Comparison of ENCODE assay signal across 8 cellular contexts in the genomic region with DNA sequence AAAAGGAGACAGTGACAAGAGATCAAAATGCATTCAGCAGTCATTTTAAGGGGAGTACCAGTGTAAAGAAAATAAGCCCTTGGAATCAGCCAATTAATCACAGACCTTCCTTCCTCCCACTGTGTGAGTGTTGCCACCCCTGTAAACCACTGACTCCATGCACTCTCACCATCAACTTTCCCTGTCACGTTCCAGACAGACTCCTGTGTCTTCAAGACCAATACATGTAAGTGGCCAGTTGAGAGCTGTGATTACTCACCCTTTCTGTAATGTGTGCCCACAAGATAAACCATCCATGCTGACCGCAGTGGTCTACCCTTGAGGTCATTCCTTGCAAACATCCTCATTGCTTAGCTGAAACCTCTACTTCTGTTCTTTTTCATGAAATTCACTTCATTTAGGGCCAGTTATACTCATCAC.
DNase-seq lines count a peak whose midpoint lies in the region; FAIRE-seq and TF ChIP-seq lines count a peak whose summit lies in the region.

No MANE protein-coding gene starts in this region.

- no peak overlapping the region for H3K4me3 ChIP-seq in NB4 (ENCODE audit: low read depth, low read length)
- H3K4me3 ChIP-seq in cardiac fibroblast (replicated peaks in 1 of 2; ENCODE audit: low read depth in 2 of 2, low read length in 2 of 2): no peak overlapping the region
- no peak overlapping the region for H3K4me3 ChIP-seq in kidney (ENCODE audit: low read length in 2 of 2)

- no peak overlapping the region for H3K9ac ChIP-seq in kidney (ENCODE audit: low read length in 2 of 2)

- H3K4me1 ChIP-seq in kidney (ENCODE audit: control insufficient read depth in 1 of 2, insufficient read depth in 1 of 2, low read depth in 1 of 2, low read length in 2 of 2): peaks cover 0 to 2% of the 10 kb centered on the region in 2 donors

- H3K9me3 Mint-ChIP-seq in neural crest cell: no peaks in the 10 kb centered on the region

- no peaks in the 10 kb centered on the region for H3K9me3 ChIP-seq in kidney (ENCODE audit: control insufficient read depth in 1 of 2, low read length in 2 of 2)

- TF ChIP-seq CTCF in NB4 (IDR thresholded peaks at IDR 0.05; ENCODE audit: low read depth, low read length) (no peak), cardiac fibroblast (IDR thresholded peaks at IDR 0.05; ENCODE audit: low read depth, low read length) (no peak), neural crest cell (conservative IDR thresholded peaks at IDR 0.05) (no peak), kidney (IDR thresholded peaks at IDR 0.05; ENCODE audit: borderline replicate concordance, extremely low read depth, insufficient read depth) (no peak)

- TF ChIP-seq POLR2A in NB4 (IDR thresholded peaks at IDR 0.05; ENCODE audit: extremely low read depth, insufficient read length): no peak

- no peaks in the 10 kb centered on the region for H3K27me3 Mint-ChIP-seq in neural crest cell (ENCODE audit: low read depth)

- intact Hi-C loops in kidney (cut with DNase I): no loop called here

- H3K36me3 ChIP-seq in kidney (ENCODE audit: control insufficient read depth in 1 of 2, insufficient read depth in 2 of 2, low read length in 2 of 2): no peaks in the 10 kb centered on the region

- peak; percentile 70 for DNase-seq in CMK (ENCODE audit: low read depth)
- peak; percentile 75 for DNase-seq in NB4 (ENCODE audit: low read depth)
- peak; percentile 92 for DNase-seq in cardiac fibroblast (ENCODE audit: low read depth in 2 of 2)
- DNase-seq in neural crest cell (ENCODE audit: low read depth, low spot score): no peak
- DNase-seq in kidney: no peak
- no peak for DNase-seq in activated naive CD4-positive, alpha-beta T cell treated with anti-CD3 and anti-CD28 coated beads, Interleukin-2, amount 50 U/mL, for 16 hours
- no peak for DNase-seq in NCI-H345 (lab: John Stamatoyannopoulos, UW)
- DNase-seq in mucosa of gallbladder (ENCODE audit: low spot score): no peak

- H3K27ac Mint-ChIP-seq in neural crest cell (ENCODE audit: unreplicated experiment): peak overlapping the region; percentile 90

- H3K27ac ChIP-seq in kidney (ENCODE audit: low read depth in 2 of 2, low read length in 2 of 2): no peak overlapping the region

- H3K36me3 Mint-ChIP-seq in neural crest cell (ENCODE audit: low read depth): no peaks in the 10 kb centered on the region

- H3K4me3 Mint-ChIP-seq in neural crest cell: peak overlapping the region; percentile 5

- FAIRE-seq in kidney (lab: Jason Lieb, UNC): no peak

- H3K4me1 Mint-ChIP-seq in neural crest cell: peaks cover 71% of the 10 kb centered on the region

Comparison
In these comparisons a context has a peak if more than half of its experiments do, and no peak if none do; other contexts are left out.
1. DNase-seq: peak in CMK (single experiment), NB4 (single experiment) and cardiac fibroblast (2 of 2); none in neural crest cell (single experiment), kidney (single experiment), activated naive CD4-positive, alpha-beta T cell treated with anti-CD3 and anti-CD28 coated beads, Interleukin-2, amount 50 U/mL, for 16 hours (single experiment), NCI-H345 (single experiment) and mucosa of gallbladder (single experiment).